ENCODE assay signal across 16 cellular contexts in the genomic region with DNA sequence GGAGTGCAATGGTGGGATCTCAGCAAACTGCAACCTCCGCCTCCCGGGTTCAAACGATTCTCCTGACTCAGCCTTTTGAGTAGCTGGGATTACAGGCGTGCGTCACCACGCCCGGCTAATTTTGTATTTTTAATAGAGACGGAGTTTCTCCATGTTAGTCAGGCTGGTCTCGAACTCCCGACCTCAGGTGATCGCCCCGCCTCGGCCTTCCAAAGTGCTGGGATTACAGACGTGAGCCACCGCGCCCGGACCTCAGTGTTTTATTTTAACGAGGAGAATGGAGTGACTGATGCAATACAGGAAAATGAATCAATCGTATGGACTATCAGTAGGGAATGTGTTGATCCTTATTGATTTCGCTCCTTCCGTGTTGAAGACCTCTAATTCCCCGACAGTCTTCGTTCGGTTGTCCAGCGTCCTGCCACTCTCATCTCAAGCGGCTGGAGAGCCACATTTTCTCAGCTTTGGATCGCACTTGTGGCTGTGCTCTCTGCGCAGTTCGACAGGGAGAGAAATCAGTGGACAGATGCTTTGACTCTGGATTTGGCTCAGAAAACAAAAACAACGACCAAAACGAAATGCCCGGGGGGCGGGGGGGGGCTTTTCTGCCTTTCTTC.
DNase-seq lines count a peak whose midpoint lies in the region; ATAC-seq, FAIRE-seq and TF ChIP-seq lines count a peak whose summit lies in the region.
"Had no signal": no experiment of that assay in that cellular context is flagged by ENCODE, and none has a peak within 500 bp of the region (broad histone marks: within the 10 kb centered on the region; RNA-seq: fewer than 3 reads in every experiment).

No MANE protein-coding gene starts in this region.

- no peaks in the 10 kb centered on the region for H3K36me3 Mint-ChIP-seq in activated CD8-positive, alpha-beta memory T cell treated with anti-CD3 and anti-CD28 coated beads, Interleukin-2, amount 10 ng/mL, durations not matched to agents 7 days and 5 days

- DNase-seq in D341Med (ENCODE audit: low spot score) (peak; percentile 63), LNCaP clone FGC (ENCODE audit: low read depth) (no peak), K562 (ENCODE audit: extremely low read depth in 1 of 4, low spot score in 3 of 4) (peak in 3 of 4 experiments; percentile 33 to 86 (median 39)), left ventricle myocardium superior (no peak)
- no peak for DNase-seq in activated CD8-positive, alpha-beta memory T cell treated with anti-CD3 and anti-CD28 coated beads, Interleukin-2, amount 10 ng/mL, durations not matched to agents 7 days and 5 days
- DNase-seq: activated CD8-positive, alpha-beta memory T cell treated with anti-CD3 and anti-CD28 coated beads, Interleukin-2, amount 50 U/mL, for 48 hours; central memory CD4-positive, alpha-beta T cell; GOT3; mesenchymal stem cell had no signal

- no peaks in the 10 kb centered on the region for H3K9me3 ChIP-seq in K562 (replicated peaks; ENCODE audit: control insufficient read depth, insufficient read depth, low read depth, low read length)
- H3K9me3 ChIP-seq in iPS-20b (ENCODE audit: insufficient read depth, low read depth, low read length), result no peaks in the 10 kb centered on the region
- H3K9me3 ChIP-seq: right atrium auricular region, thoracic aorta had no signal

- peak overlapping the region; percentile 96 for H2AFZ ChIP-seq in K562 (ENCODE audit: low read depth, low read length)

- in situ Hi-C loops in K562 (cut with MboI), result no loop called here

- H3K9me3 Mint-ChIP-seq in activated CD8-positive, alpha-beta memory T cell treated with anti-CD3 and anti-CD28 coated beads, Interleukin-2, amount 10 ng/mL, durations not matched to agents 7 days and 5 days (ENCODE audit: low read depth), result no peaks in the 10 kb centered on the region

- H3K27me3 ChIP-seq in K562 (ENCODE audit: control insufficient read depth in 2 of 2, insufficient read depth in 2 of 2, low read length in 2 of 2) (no peaks in the 10 kb centered on the region), iPS-20b (ENCODE audit: insufficient read depth, low read length) (peaks cover 55% of the 10 kb centered on the region; the same call in 1 of the 2 replicates)
- H3K27me3 ChIP-seq: BLaER1, right atrium auricular region had no signal

- no peaks in the 10 kb centered on the region for H4K20me1 ChIP-seq in K562 (replicated peaks; ENCODE audit: control insufficient read depth, insufficient read depth, low read length)
- H4K20me1 ChIP-seq: BLaER1 had no signal

- H3K4me1 Mint-ChIP-seq in activated CD8-positive, alpha-beta memory T cell treated with anti-CD3 and anti-CD28 coated beads, Interleukin-2, amount 10 ng/mL, durations not matched to agents 7 days and 5 days, result no peaks in the 10 kb centered on the region

- H3K9me1 ChIP-seq in K562 (ENCODE audit: control insufficient read depth, insufficient read depth, low read length), result no peaks in the 10 kb centered on the region

- H3K4me2 ChIP-seq in K562 (ENCODE audit: insufficient read depth, low read length), result peak overlapping the region; percentile 93
- H3K4me2 ChIP-seq: BLaER1 had no signal

- TF ChIP-seq CTCF in LNCaP clone FGC (IDR thresholded peaks at IDR 0.05; ENCODE audit: control insufficient read depth, extremely low read depth, insufficient read depth) (no peak), K562 (IDR thresholded peaks at IDR 0.05 in 2 of 3, conservative IDR thresholded peaks at IDR 0.05 in 1 of 3; ENCODE audit: insufficient read depth in 2 of 3, low read depth in 1 of 3, low read length in 3 of 3) (no peak)

- intact Hi-C loops in K562 (cut with micrococcal nuclease) (loop anchor here (2.0 to 5.0 kb wide), 4 partner anchors 15 to 185 kb away; no protein-coding TSS in a partner anchor), left ventricle myocardium superior (cut with micrococcal nuclease) (no loop called here)

- H3K27me3 Mint-ChIP-seq in activated CD8-positive, alpha-beta memory T cell treated with anti-CD3 and anti-CD28 coated beads, Interleukin-2, amount 10 ng/mL, durations not matched to agents 7 days and 5 days, result peaks cover 17% of the 10 kb centered on the region

- peaks cover 15 to 18% of the 10 kb centered on the region in 2 experiments; a peak in 4 of 5 replicates for H3K4me1 ChIP-seq in K562 (replicated peaks in 1 of 2; ENCODE audit: control insufficient read depth in 2 of 2, insufficient read depth in 2 of 2, low read length in 2 of 2)
- H3K4me1 ChIP-seq in iPS-20b (ENCODE audit: insufficient read depth, low read length), result no peaks in the 10 kb centered on the region
- H3K4me1 ChIP-seq: BLaER1, gastroesophageal sphincter, right atrium auricular region had no signal

- H3K27ac ChIP-seq in K562 (ENCODE audit: extremely low read depth, low read depth, low read length), result peak overlapping the region; percentile 96
- no peak overlapping the region for H3K27ac ChIP-seq in iPS-20b (ENCODE audit: low read length)
- H3K27ac ChIP-seq: BLaER1, gastroesophageal sphincter, right atrium auricular region, thoracic aorta had no signal

- no peak for FAIRE-seq in K562 (lab: Jason Lieb, UNC)

- CTCF ChIA-PET in K562 (lab: Yijun Ruan, JAX; ENCODE audit: low intra/inter-chr PET ratio), result no interaction called here
- CTCF ChIA-PET in activated CD8-positive, alpha-beta memory T cell treated with anti-CD3 and anti-CD28 coated beads, Interleukin-2, amount 10 ng/mL, durations not matched to agents 7 days and 5 days (lab: Charles Lee), result no interaction called here

- H3K4me3 ChIP-seq in LNCaP clone FGC (ENCODE audit: low read depth, low read length) (peak overlapping the region; percentile 44), K562 (peak overlapping the region; percentile 60), iPS-20b (ENCODE audit: low read length) (peak overlapping the region; percentile 68; the same call in 1 of the 2 replicates)
- H3K4me3 ChIP-seq: BLaER1, gastroesophageal sphincter, right atrium auricular region, thoracic aorta had no signal

- TF ChIP-seq EP300 in K562 (IDR thresholded peaks at IDR 0.05; ENCODE audit: low read length), result peak; percentile 56; the same call in 1 of the 2 replicates

- H3K27ac Mint-ChIP-seq in activated CD8-positive, alpha-beta memory T cell treated with anti-CD3 and anti-CD28 coated beads, Interleukin-2, amount 10 ng/mL, durations not matched to agents 7 days and 5 days, result no peak overlapping the region

- no peak overlapping the region for H3K4me3 Mint-ChIP-seq in activated CD8-positive, alpha-beta memory T cell treated with anti-CD3 and anti-CD28 coated beads, Interleukin-2, amount 10 ng/mL, durations not matched to agents 7 days and 5 days

- H3K79me2 ChIP-seq in K562 (ENCODE audit: control insufficient read depth, insufficient read depth, low read length), result no peaks in the 10 kb centered on the region

- TF ChIP-seq RAD21 in K562 (CRISPR knock-in tag; conservative IDR thresholded peaks at IDR 0.05 in 1 of 2, IDR thresholded peaks at IDR 0.05 in 1 of 2), result peak; percentile 6 to 26; a peak in 3 of 4 replicates

- ATAC-seq in K562, result peak; percentile 38
- ATAC-seq in activated CD8-positive, alpha-beta memory T cell treated with anti-CD3 and anti-CD28 coated beads, Interleukin-2, amount 10 ng/mL, durations not matched to agents 7 days and 5 days, result no peak
- no peak for ATAC-seq in HG02885 (IDR thresholded peaks at IDR 0.05; ENCODE audit: poor library complexity, unreplicated experiment)
- no peak for ATAC-seq in left ventricle myocardium superior
- no peak for ATAC-seq in GM18907 (IDR thresholded peaks at IDR 0.05; ENCODE audit: unreplicated experiment)
- ATAC-seq: gastroesophageal sphincter had no signal

- TSS peak; percentile 92 for BruUV-seq in K562 (replicated peaks; lab: Mats Ljungman, UMichigan)

- H3K9ac ChIP-seq in K562 (ENCODE audit: insufficient read depth in 1 of 2, low read depth in 2 of 2, low read length in 2 of 2) (peak overlapping the region; percentile 89 to 90), iPS-20b (ENCODE audit: low read depth, low read length) (peak overlapping the region; percentile 72; the same call in 1 of the 2 replicates)
- H3K9ac ChIP-seq: BLaER1 had no signal

- no peaks in the 10 kb centered on the region for H3K36me3 ChIP-seq in K562 (ENCODE audit: control insufficient read depth, insufficient read depth, low read length)
- no peaks in the 10 kb centered on the region for H3K36me3 ChIP-seq in iPS-20b (ENCODE audit: insufficient read depth, low read depth, low read length)
- H3K36me3 ChIP-seq: BLaER1, gastroesophageal sphincter, right atrium auricular region, thoracic aorta had no signal

- under 1% methylated on average over 33 of the region's 33 CpGs for WGBS in K562 (ENCODE audit: insufficient coverage, low coverage, missing lambda C conversion rate)

- peak; percentile 62 for TF ChIP-seq POLR2A in K562 (conservative IDR thresholded peaks at IDR 0.05)

- POLR2A ChIA-PET in K562 (lab: Yijun Ruan, JAX), result interaction anchor here (0.6 to 4.4 kb wide), 29 partner anchors 9 to 801 kb away, joined by 3 to 38 read pairs (median 5); no protein-coding TSS in a partner anchor

TF ChIP-seq in K562, 482 proteins besides CTCF, POLR2A, EP300 and RAD21 (continues in another document):
- TF ChIP-seq GTF3C2 (IDR thresholded peaks at IDR 0.05; ENCODE audit: borderline replicate concordance, extremely low read depth, insufficient read length), result peak; percentile 84

Comparison
In these comparisons a context has a peak if more than half of its experiments do, and no peak if none do; other contexts are left out.
1. DNase-seq: peak in D341Med (single experiment) and K562 (3 of 4); none in LNCaP clone FGC (single experiment), activated CD8-positive, alpha-beta memory T cell treated with anti-CD3 and anti-CD28 coated beads, Interleukin-2, amount 10 ng/mL, durations not matched to agents 7 days and 5 days (single experiment) and left ventricle myocardium superior (single experiment).
2. Peak in every context shown above with its lines, with median percentiles within 50 percentile points of each other: H3K4me3 ChIP-seq.